Comparison of ENCODE assay signal across 8 cellular contexts in the genomic region with DNA sequence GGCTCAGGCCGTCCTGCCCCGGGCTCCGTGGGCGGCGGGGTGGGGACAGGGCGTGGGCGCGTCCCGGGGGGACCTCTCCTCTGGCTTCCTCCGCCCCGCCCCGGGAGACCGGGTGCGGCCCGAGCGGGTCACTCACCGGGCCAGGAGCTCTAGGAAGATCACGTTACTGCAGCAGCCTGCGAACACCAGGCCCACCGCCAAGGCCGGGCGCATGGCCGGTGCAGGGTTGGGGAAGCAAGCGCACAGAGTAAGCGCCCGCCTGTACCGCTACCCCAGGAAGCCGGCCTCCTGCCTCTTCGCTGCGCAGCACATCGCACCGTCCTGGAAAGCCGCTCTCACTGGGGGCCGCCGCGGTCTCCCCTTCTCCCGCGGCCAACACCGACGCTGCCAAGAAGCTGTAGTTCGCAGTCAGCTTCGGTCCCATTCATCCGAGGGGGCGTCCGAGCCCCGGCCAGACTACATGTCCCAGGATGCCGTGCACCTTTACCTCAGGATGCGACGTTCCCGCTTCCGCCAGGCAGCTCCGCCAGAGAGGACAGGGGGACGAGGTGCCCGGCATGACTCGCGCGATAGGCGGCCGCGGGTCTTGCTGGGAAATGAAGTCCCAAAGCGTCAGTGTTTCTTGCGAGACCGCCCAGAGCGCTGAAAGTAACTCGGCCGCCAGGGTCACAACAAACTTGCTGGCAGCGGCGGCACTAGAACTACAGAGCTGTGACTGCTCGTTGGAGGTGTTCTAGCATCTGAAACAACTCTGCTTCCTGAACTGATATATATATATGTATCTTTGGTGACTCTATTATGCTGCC. TPM values are rescaled to one million over a fixed set of nuclear protein-coding genes. Genes with fewer than 3 reads are reported as not detected.
A peak's percentile ranks its signal among the peaks of the same experiment; 100 is the strongest.
DNase-seq lines count a peak whose midpoint lies in the region; ATAC-seq and TF ChIP-seq lines count a peak whose summit lies in the region.

A gene with protein sequence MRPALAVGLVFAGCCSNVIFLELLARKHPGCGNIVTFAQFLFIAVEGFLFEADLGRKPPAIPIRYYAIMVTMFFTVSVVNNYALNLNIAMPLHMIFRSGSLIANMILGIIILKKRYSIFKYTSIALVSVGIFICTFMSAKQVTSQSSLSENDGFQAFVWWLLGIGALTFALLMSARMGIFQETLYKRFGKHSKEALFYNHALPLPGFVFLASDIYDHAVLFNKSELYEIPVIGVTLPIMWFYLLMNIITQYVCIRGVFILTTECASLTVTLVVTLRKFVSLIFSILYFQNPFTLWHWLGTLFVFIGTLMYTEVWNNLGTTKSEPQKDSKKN (minus strand): TSS at position 392 of the 806 bp plus-strand sequence. CDS start 179 bp downstream, at position 213.

- intact Hi-C loops in Calu3 (cut with micrococcal nuclease; ENCODE audit: unreplicated experiment) = loop anchor here (10.0 kb wide), 1 partner anchor 108 kb away; no protein-coding TSS in a partner anchor

- peak within 1 kb of the TSS; percentile 41 for H3K18ac ChIP-seq in mesendoderm (ENCODE audit: low read length)

- peaks cover 18% of the 10 kb centered on the region for H3K27me3 Mint-ChIP-seq in Calu3 (ENCODE audit: unreplicated experiment)
- peaks cover 6% of the 10 kb centered on the region for H3K27me3 Mint-ChIP-seq in activated CD8-positive, alpha-beta memory T cell treated with anti-CD3 and anti-CD28 coated beads, Interleukin-2, amount 10 ng/mL, durations not matched to agents 7 days and 5 days
- H3K27me3 Mint-ChIP-seq in endodermal cell (ENCODE audit: insufficient read depth) = peaks cover 12% of the 10 kb centered on the region

- peak within 1 kb of the TSS; percentile 97 for H3K4me2 ChIP-seq in mesendoderm (ENCODE audit: low read length)

- H3K4ac ChIP-seq in mesendoderm (ENCODE audit: low read depth, low read length) = peak within 1 kb of the TSS; percentile 84

- peak within 1 kb of the TSS; percentile 3 for H3K23ac ChIP-seq in mesendoderm (ENCODE audit: low read length)

- H3K4me3 ChIP-seq in NT2/D1 (ENCODE audit: insufficient read length, low read depth) (peak within 1 kb of the TSS; percentile 79), endodermal cell (ENCODE audit: low read length) (peak within 1 kb of the TSS; percentile 80), mesendoderm (ENCODE audit: low read length) (peak within 1 kb of the TSS; percentile 56)

- DNase-seq in Calu3 (peak; percentile 96), HUDEP-2 (lab: John Stamatoyannopoulos, UW; ENCODE audit: unreplicated experiment in 76 of 76) (peak in 75 of 76 experiments; percentile 8 to 95 (median 90)), NT2/D1 (ENCODE audit: low read depth, low spot score) (peak; percentile 97), endodermal cell (peak; percentile 99), mesendoderm (peak; percentile 99)
- DNase-seq in activated CD8-positive, alpha-beta memory T cell treated with anti-CD3 and anti-CD28 coated beads, Interleukin-2, amount 10 ng/mL, durations not matched to agents 7 days and 5 days = peak; percentile 98
- peak; percentile 85 for DNase-seq in stimulated activated CD8-positive, alpha-beta memory T cell treated with anti-CD3 and anti-CD28 coated beads, Interleukin-15, amount 100 ng/mL, for 1 hour (ENCODE audit: low read depth)

- no peak within 1 kb of the TSS for H2BK120ac ChIP-seq in mesendoderm (ENCODE audit: low read depth, low read length)

- no peak for TF ChIP-seq CTCF in Calu3 (IDR thresholded peaks at IDR 0.05; ENCODE audit: unreplicated experiment)
- TF ChIP-seq CTCF in endodermal cell (conservative IDR thresholded peaks at IDR 0.05) = peak; percentile 51

- peak within 1 kb of the TSS; percentile 97 for H3K56ac ChIP-seq in mesendoderm (ENCODE audit: low read length)

- H3K27ac Mint-ChIP-seq in Calu3 (ENCODE audit: unreplicated experiment) (peak within 1 kb of the TSS; percentile 52), endodermal cell (peak within 1 kb of the TSS; percentile 74)
- H3K27ac Mint-ChIP-seq in activated CD8-positive, alpha-beta memory T cell treated with anti-CD3 and anti-CD28 coated beads, Interleukin-2, amount 10 ng/mL, durations not matched to agents 7 days and 5 days = peak within 1 kb of the TSS; percentile 83

- H2BK15ac ChIP-seq in mesendoderm (replicated peaks; ENCODE audit: low read depth) = no peak within 1 kb of the TSS

- no peaks in the 10 kb centered on the region for H3K9me3 ChIP-seq in NT2/D1 (ENCODE audit: insufficient read depth, low read length)
- H3K9me3 ChIP-seq in endodermal cell (ENCODE audit: control insufficient read depth, low read length) = no peaks in the 10 kb centered on the region

- no TSS peak for BruUV-seq in Calu3 (replicated peaks; lab: Mats Ljungman, UMichigan)

- peak; percentile 99 for ATAC-seq in GM21381 (IDR thresholded peaks at IDR 0.05; ENCODE audit: unreplicated experiment)
- ATAC-seq in activated CD8-positive, alpha-beta memory T cell treated with anti-CD3 and anti-CD28 coated beads, Interleukin-2, amount 10 ng/mL, durations not matched to agents 7 days and 5 days = peak; percentile 98

- H4K8ac ChIP-seq in mesendoderm (ENCODE audit: low read depth, low read length) = no peak within 1 kb of the TSS

- H2AK5ac ChIP-seq in mesendoderm (ENCODE audit: low read length) = no peak within 1 kb of the TSS

- H3K4me1 ChIP-seq in NT2/D1 (ENCODE audit: insufficient read depth, insufficient read length) (no peaks in the 10 kb centered on the region), endodermal cell (ENCODE audit: control insufficient read depth, insufficient read depth, low read length) (no peaks in the 10 kb centered on the region), mesendoderm (ENCODE audit: control insufficient read depth, low read depth, low read length) (peaks cover 5% of the 10 kb centered on the region)

- no peaks in the 10 kb centered on the region for H3K9me3 Mint-ChIP-seq in Calu3 (ENCODE audit: low read depth, unreplicated experiment)
- no peaks in the 10 kb centered on the region for H3K9me3 Mint-ChIP-seq in activated CD8-positive, alpha-beta memory T cell treated with anti-CD3 and anti-CD28 coated beads, Interleukin-2, amount 10 ng/mL, durations not matched to agents 7 days and 5 days (ENCODE audit: low read depth)
- no peaks in the 10 kb centered on the region for H3K9me3 Mint-ChIP-seq in endodermal cell

- CTCF ChIA-PET in Calu3 (lab: Charles Lee) = interaction anchor here (0.6 to 2.5 kb wide), 9 partner anchors 10 to 472 kb away, joined by 3 to 10 read pairs (median 6); no protein-coding TSS in a partner anchor
- CTCF ChIA-PET in activated CD8-positive, alpha-beta memory T cell treated with anti-CD3 and anti-CD28 coated beads, Interleukin-2, amount 10 ng/mL, durations not matched to agents 7 days and 5 days (lab: Charles Lee) = interaction anchor here (0.8 to 3.0 kb wide), 9 partner anchors 9 to 175 kb away, joined by 3 to 11 read pairs (median 4); a partner anchor contains a TSS

- H3K4me1 Mint-ChIP-seq in Calu3 (ENCODE audit: low read depth, unreplicated experiment) (peaks cover 14% of the 10 kb centered on the region), endodermal cell (peaks cover 12% of the 10 kb centered on the region)
- H3K4me1 Mint-ChIP-seq in activated CD8-positive, alpha-beta memory T cell treated with anti-CD3 and anti-CD28 coated beads, Interleukin-2, amount 10 ng/mL, durations not matched to agents 7 days and 5 days = peaks cover 18% of the 10 kb centered on the region

- no peak within 1 kb of the TSS for H2BK5ac ChIP-seq in mesendoderm (ENCODE audit: low read length)

- H3K4me3 Mint-ChIP-seq in Calu3 (ENCODE audit: low read depth, unreplicated experiment) = peak within 1 kb of the TSS; percentile 84
- H3K4me3 Mint-ChIP-seq in activated CD8-positive, alpha-beta memory T cell treated with anti-CD3 and anti-CD28 coated beads, Interleukin-2, amount 10 ng/mL, durations not matched to agents 7 days and 5 days = peak within 1 kb of the TSS; percentile 87
- H3K4me3 Mint-ChIP-seq in endodermal cell = peak within 1 kb of the TSS; percentile 80

- 0% methylated on average over 29 to 69 of the region's 69 CpGs for WGBS in endodermal cell (ENCODE audit: insufficient coverage in 1 of 2, insufficient read length in 1 of 2), 2 experiments
- no CpG with 5 or more reads among the region's 69 CpGs for WGBS in mesendoderm (ENCODE audit: extremely low coverage, insufficient coverage, low lambda C conversion rate)

- H3K79me2 ChIP-seq in mesendoderm (ENCODE audit: control insufficient read depth, insufficient read depth, low read length) = peaks cover 2% of the 10 kb centered on the region

- H3K27me3 ChIP-seq in NT2/D1 (ENCODE audit: insufficient read depth, insufficient read length) = peaks cover 6% of the 10 kb centered on the region
- H3K27me3 ChIP-seq in endodermal cell (ENCODE audit: control insufficient read depth, insufficient read depth, low read length, poor library complexity, severe bottlenecking) = peaks cover 10% of the 10 kb centered on the region
- H3K27me3 ChIP-seq in mesendoderm (ENCODE audit: insufficient read depth, low read length, poor library complexity) = no peaks in the 10 kb centered on the region

- H3K36me3 Mint-ChIP-seq in Calu3 (ENCODE audit: insufficient read depth, unreplicated experiment) (peaks cover 15% of the 10 kb centered on the region), endodermal cell (ENCODE audit: low read depth) (peaks cover 5% of the 10 kb centered on the region)
- H3K36me3 Mint-ChIP-seq in activated CD8-positive, alpha-beta memory T cell treated with anti-CD3 and anti-CD28 coated beads, Interleukin-2, amount 10 ng/mL, durations not matched to agents 7 days and 5 days = peaks cover 2% of the 10 kb centered on the region

- peaks cover 7% of the 10 kb centered on the region for H3K36me3 ChIP-seq in NT2/D1 (ENCODE audit: insufficient read depth, insufficient read length, low read length)
- no peaks in the 10 kb centered on the region for H3K36me3 ChIP-seq in endodermal cell (ENCODE audit: control insufficient read depth, insufficient read depth, low read length)
- H3K36me3 ChIP-seq in mesendoderm (ENCODE audit: control insufficient read depth, insufficient read depth, low read length) = no peaks in the 10 kb centered on the region

- peak within 1 kb of the TSS; percentile 71 for H4K5ac ChIP-seq in mesendoderm (ENCODE audit: low read length)

- no peak within 1 kb of the TSS for H3K27ac ChIP-seq in endodermal cell (ENCODE audit: low read depth, low read length)
- peak within 1 kb of the TSS; percentile 46 for H3K27ac ChIP-seq in mesendoderm (ENCODE audit: low read depth, low read length)

- H3K79me1 ChIP-seq in mesendoderm (ENCODE audit: low read length) = peaks cover 5% of the 10 kb centered on the region

- H3K9ac ChIP-seq in NT2/D1 (ENCODE audit: insufficient read length, low read depth) (peak within 1 kb of the TSS; percentile 88), endodermal cell (ENCODE audit: extremely low read depth, low read length, poor library complexity, severe bottlenecking) (peak within 1 kb of the TSS; percentile 64), mesendoderm (ENCODE audit: low read length) (peak within 1 kb of the TSS; percentile 62)

RNA-seq across cellular contexts. Expression of the gene that starts here (rescaled TPM):
- total RNA-seq in Calu3 (2022) (13.3 and 14.5 TPM in 2 replicates), endodermal cell (10 to 100 TPM; 35.6 to 42.2 TPM)
- 10 to 100 TPM; 16.1 to 18.0 TPM for total RNA-seq in activated CD8-positive, alpha-beta memory T cell treated with anti-CD3 and anti-CD28 coated beads, Interleukin-2, amount 10 ng/mL, durations not matched to agents 7 days and 5 days
- 24.6 TPM for polyA plus RNA-seq in endodermal cell (2013, experiment 1 of 2)
- 23.8 TPM for polyA plus RNA-seq in endodermal cell (2013, experiment 2 of 2)
- polyA plus RNA-seq in mesendoderm (2013, experiment 1 of 2) = 26.1 TPM
- 29.0 TPM for polyA plus RNA-seq in mesendoderm (2013, experiment 2 of 2)
